12 cellular contexts compared by ENCODE assay signal in the genomic region with DNA sequence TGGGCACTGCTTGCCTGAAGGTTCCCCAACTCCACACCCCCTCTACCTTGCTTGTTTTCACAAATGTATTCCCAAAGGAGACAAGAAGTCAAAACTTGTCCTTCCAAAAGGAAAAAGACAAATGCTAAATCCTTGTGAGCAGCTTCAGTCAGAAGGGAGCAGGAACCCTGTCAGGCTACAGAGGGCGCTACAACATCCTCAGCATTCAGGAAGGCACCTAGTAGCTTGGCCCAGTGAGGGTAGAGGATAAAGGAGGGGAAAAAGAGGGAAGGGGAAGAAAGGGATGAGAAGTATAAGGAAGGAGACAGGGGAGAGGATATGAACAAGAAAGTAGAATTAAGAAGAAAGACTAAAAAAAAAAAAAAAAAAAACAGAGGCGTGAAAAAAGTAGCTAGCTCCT.
A peak's percentile ranks its signal among the peaks of the same experiment; 100 is the strongest.
DNase-seq lines count a peak whose midpoint lies in the region; ATAC-seq, FAIRE-seq and TF ChIP-seq lines count a peak whose summit lies in the region.
"Had no signal": no experiment of that assay in that cellular context is flagged by ENCODE, and none has a peak within 500 bp of the region (broad histone marks: within the 10 kb centered on the region; RNA-seq: fewer than 3 reads in every experiment).

No MANE protein-coding gene starts in this region.

- ATAC-seq in A549: peak; percentile 64 to 72; a peak in 4 of 6 replicates
- ATAC-seq: stimulated activated memory B cell treated with anti-CD40 and anti-IgM and Interleukin-4, amounts not matched to agents 10 μg/mL and 1 μg/mL and 100 μg/mL, for 72 hours had no signal

- intact Hi-C loops in colonic mucosa (cut with DNase I): no loop called here

- CTCF ChIA-PET in A549 (lab: Yijun Ruan, JAX): interaction anchor here (0.8 to 1.1 kb wide), 3 partner anchors 9 to 168 kb away, joined by 3 to 4 read pairs (median 3); no protein-coding TSS in a partner anchor

- POLR2A ChIA-PET in A549 (lab: Yijun Ruan, JAX): interaction anchor here (0.6 kb wide), 1 partner anchor 1605 kb away, joined by 3 read pairs; no protein-coding TSS in a partner anchor

- 71% methylated on average over 2 of the region's 2 CpGs for WGBS in A549 (ENCODE audit: missing lambda C conversion rate)

- H3K4me1 ChIP-seq in A549 (peaks cover 14% of the 10 kb centered on the region), colonic mucosa (no peaks in the 10 kb centered on the region)

- no peak overlapping the region for H3K4me3 ChIP-seq in A549
- no peak overlapping the region for H3K4me3 ChIP-seq in LNCaP clone FGC (ENCODE audit: low read depth, low read length)
- no peak overlapping the region for H3K4me3 ChIP-seq in colonic mucosa

- no peak overlapping the region for H3K9ac ChIP-seq in colonic mucosa (ENCODE audit: low read depth in 2 of 2, low read length in 2 of 2)

- peak; percentile 51 for FAIRE-seq in A549 (lab: Jason Lieb, UNC)
- FAIRE-seq: small intestine had no signal

- H3K27ac ChIP-seq in A549 (no peak overlapping the region), colonic mucosa (no peak overlapping the region)

- no peak; a peak in 1 of 5 replicates for TF ChIP-seq RAD21 in A549 (conservative IDR thresholded peaks at IDR 0.05 in 1 of 2, IDR thresholded peaks at IDR 0.05 in 1 of 2)

- H3K4me2 ChIP-seq in A549: no peak overlapping the region

- no peak for TF ChIP-seq POLR2A in A549 (IDR thresholded peaks at IDR 0.05; ENCODE audit: low read length)

- no peaks in the 10 kb centered on the region for H3K27me3 ChIP-seq in colonic mucosa

- TF ChIP-seq EP300 in A549 (IDR thresholded peaks at IDR 0.05): no peak

- TF ChIP-seq CTCF in A549 (IDR thresholded peaks at IDR 0.05) (peak; percentile 29; the same call in 2 of the 3 replicates), LNCaP clone FGC (IDR thresholded peaks at IDR 0.05; ENCODE audit: control insufficient read depth, extremely low read depth, insufficient read depth) (peak; percentile 17; the same call in 1 of the 2 replicates), colonic mucosa (IDR thresholded peaks at IDR 0.05) (peak; percentile 32)

- peak in 1 of 2 experiments; percentile 46 for DNase-seq in A549 (ENCODE audit: low read depth in 1 of 2, low spot score in 1 of 2)
- DNase-seq in EL: peak; percentile 17
- no peak for DNase-seq in LNCaP clone FGC (ENCODE audit: low read depth)
- DNase-seq in colonic mucosa: peak; percentile 38
- DNase-seq in NCI-H524 (lab: John Stamatoyannopoulos, UW): no peak
- DNase-seq in NCI-H187 treated with DMSO at 0.1 percent for 48 hours (lab: John Stamatoyannopoulos, UW): no peak
- no peak for DNase-seq in medulla oblongata (ENCODE audit: extremely low spot score)
- no peak for DNase-seq in SIG-M5 treated with dmso at 0.1 percent for 504 hours (lab: John Stamatoyannopoulos, UW; ENCODE audit: unreplicated experiment)
- DNase-seq: DMS79, midbrain, small intestine had no signal

- H3K36me3 ChIP-seq in colonic mucosa: no peaks in the 10 kb centered on the region

- H3K9me3 ChIP-seq in A549: no peaks in the 10 kb centered on the region
- no peaks in the 10 kb centered on the region for H3K9me3 ChIP-seq in colonic mucosa

TF ChIP-seq in A549, 52 proteins besides CTCF, POLR2A, EP300 and RAD21:
- TF ChIP-seq RNF2 (IDR thresholded peaks at IDR 0.05; ENCODE audit: borderline replicate concordance, low read depth) (no peak), HOXB13 (CRISPR knock-in tag; IDR thresholded peaks at IDR 0.05; ENCODE audit: low read depth) (no peak)

Comparison
In these comparisons a context has a peak if more than half of its experiments do, and no peak if none do; other contexts are left out.
1. DNase-seq: peak in EL (single experiment) and colonic mucosa (single experiment); none in LNCaP clone FGC (single experiment), NCI-H524 (0 of 2), NCI-H187 treated with DMSO at 0.1 percent for 48 hours (single experiment), medulla oblongata (single experiment) and SIG-M5 treated with dmso at 0.1 percent for 504 hours (single experiment).
2. Peak in every context shown above with its lines, with median percentiles within 50 percentile points of each other: CTCF ChIP-seq.